Comparison of ENCODE assay signal across 1 cellular context in genomic region chr4:66462890-66463289, GRCh38.
DNase-seq lines count a peak whose midpoint lies in the region; TF ChIP-seq lines count a peak whose summit lies in the region.
"Not testable (repeated sequence)": the region's sequence is repeated elsewhere in the genome, so short reads cannot be mapped to it uniquely, and the experiment has no call there.

No MANE protein-coding gene starts in this region.

- DNase-seq in spleen: peak; percentile 47

- intact Hi-C loops in spleen (cut with DNase I; ENCODE audit: low total_unique reads): not testable (repeated sequence)

- not testable (repeated sequence) for TF ChIP-seq POLR2A in spleen (IDR thresholded peaks at IDR 0.05)

- H3K4me3 ChIP-seq in spleen: not testable (repeated sequence)

- WGBS in spleen, 5 donors: 68 to 82% (median 76%) methylated on average over 7 of the region's 7 CpGs

- not testable (repeated sequence) for H3K36me3 ChIP-seq in spleen

- peaks cover 0 to 31% (median 11%) of the 10 kb centered on the region in 8 donors for H3K9me3 ChIP-seq in spleen

- TF ChIP-seq CTCF in spleen (IDR thresholded peaks at IDR 0.05 in 8 of 11, conservative IDR thresholded peaks at IDR 0.05 in 3 of 11): not testable (repeated sequence)

- not testable (repeated sequence) for H3K27ac ChIP-seq in spleen

- H3K27me3 ChIP-seq in spleen (replicated peaks in 1 of 7): not testable (repeated sequence)

- not testable (repeated sequence) for H3K4me1 ChIP-seq in spleen
